ENCODE assay signal across 38 cellular contexts in genomic region chr1:115536279-115536816, GRCh38.
"Had no signal": no experiment of that assay in that cellular context is flagged by ENCODE, and none has a peak within 500 bp of the region (broad histone marks: within the 10 kb centered on the region; RNA-seq: fewer than 3 reads in every experiment).

No MANE protein-coding gene starts in this region.

- H3K36me3 ChIP-seq: adrenal gland had no signal

- ATAC-seq: activated naive CD4-positive, alpha-beta T cell treated with anti-CD3 and anti-CD28 coated beads, Interleukin-2, amount 50 U/mL, for 72 hours; activated T-cell treated with anti-CD3 and anti-CD28 coated beads, Interleukin-2, amount 50 U/mL, for 4 hours; body of pancreas had no signal

- H3K9me3 ChIP-seq: adrenal gland, body of pancreas had no signal

- H3K27ac ChIP-seq: adrenal gland, body of pancreas, PC-9, RWPE1, VCaP had no signal

- H3K27ac Mint-ChIP-seq: activated B cell treated with CpG ODN at 0.5 μM for 24 hours; activated CD4-positive, alpha-beta memory T cell treated with anti-CD3 and anti-CD28 coated beads for 36 hours; activated naive CD4-positive, alpha-beta T cell treated with anti-CD3 and anti-CD28 coated beads for 36 hours; activated naive CD4-positive, alpha-beta T cell treated with anti-CD3 and anti-CD28 coated beads, Interleukin-2, amount 50 U/mL, for 72 hours; activated T-helper 1 cell treated with anti-CD3 and anti-CD28 coated beads, Interleukin-12 subunit alpha, Interleukin-12 subunit beta, Interleukin-2, Interleukin-4 antibody, amounts not matched to agents 30 ng/mL and 10 ng/mL and 1 ng/mL, durations not matched to agents 14 hours and 24 hours and 36 hours had no signal

- H3K4me1 Mint-ChIP-seq: activated B cell treated with CpG ODN at 0.5 μM for 24 hours had no signal

- H3K36me3 Mint-ChIP-seq: activated CD4-positive, alpha-beta memory T cell treated with anti-CD3 and anti-CD28 coated beads for 36 hours; activated naive CD4-positive, alpha-beta T cell treated with anti-CD3 and anti-CD28 coated beads, Interleukin-2, amount 50 U/mL, for 72 hours had no signal

- H2AFZ ChIP-seq: PC-9 had no signal

- DNase-seq: activated B cell treated with CpG ODN at 0.5 μM for 24 hours; activated CD4-positive, alpha-beta memory T cell treated with anti-CD3 and anti-CD28 coated beads for 36 hours; activated CD4-positive, alpha-beta T cell treated with anti-CD3 and anti-CD28 coated beads for 4 hours; activated CD4-positive, alpha-beta T cell treated with anti-CD3 and anti-CD28 coated beads, Interleukin-2, amount 50 U/mL, for 1 hour; activated CD4-positive, CD25-positive, alpha-beta regulatory T cell treated with anti-CD3 and anti-CD28 coated beads, Interleukin-2, amount 50 U/mL, for 72 hours; activated CD8-positive, alpha-beta memory T cell treated with anti-CD3 and anti-CD28 coated beads, Interleukin-2, amount 50 U/mL, for 4 hours; activated gamma-delta T cell treated with Interleukin-2 at 50 U/mL for 16 hours; activated naive CD4-positive, alpha-beta T cell treated with anti-CD3 and anti-CD28 coated beads for 36 hours; activated T-cell treated with anti-CD3 and anti-CD28 coated beads for 4 hours; activated T-cell treated with anti-CD3 and anti-CD28 coated beads, Interleukin-2, amount 50 U/mL, for 4 hours; adrenal gland; body of pancreas; central memory CD4-positive, alpha-beta T cell; Kasumi-1; KBM-7; MM.1S; MV-4-11; NCI-H1092; NCI-H1436 treated with DMSO at 0.1 percent for 48 hours; NCI-H1694 treated with DMSO at 0.1 percent for 48 hours; NCI-H2029; NCI-H345; NCI-H510A; NCI-H526; NCI-H748 treated with DMSO at 0.1 percent for 48 hours; NK-92 treated with Interleukin-12 subunit alpha and Interleukin-12 subunit beta, amount 100 ng/mL, for 24 hours; PC-9; Right ventricle myocardium superior; SW 1271; T-helper 1 cell; T-helper 2 cell; T-helper 9 cell had no signal

- H3K4me2 ChIP-seq: PC-9 had no signal

- FAIRE-seq: astrocyte, RCC 7860 had no signal

- H3K4me1 ChIP-seq: adrenal gland, body of pancreas had no signal

- H3K4me3 Mint-ChIP-seq: activated B cell treated with CpG ODN at 0.5 μM for 24 hours; activated CD4-positive, alpha-beta memory T cell treated with anti-CD3 and anti-CD28 coated beads for 36 hours; activated naive CD4-positive, alpha-beta T cell treated with anti-CD3 and anti-CD28 coated beads for 36 hours; activated T-cell treated with anti-CD3 and anti-CD28 coated beads, Interleukin-2, amount 50 U/mL, for 4 hours; activated T-helper 1 cell treated with anti-CD3 and anti-CD28 coated beads, Interleukin-12 subunit alpha, Interleukin-12 subunit beta, Interleukin-2, Interleukin-4 antibody, amounts not matched to agents 30 ng/mL and 10 ng/mL and 1 ng/mL, durations not matched to agents 14 hours and 24 hours and 36 hours had no signal

- H3K4me3 ChIP-seq: adrenal gland, body of pancreas, PC-9 had no signal

- H3K9me3 Mint-ChIP-seq: activated naive CD4-positive, alpha-beta T cell treated with anti-CD3 and anti-CD28 coated beads for 36 hours; activated naive CD4-positive, alpha-beta T cell treated with anti-CD3 and anti-CD28 coated beads, Interleukin-2, amount 50 U/mL, for 72 hours; activated T-cell treated with anti-CD3 and anti-CD28 coated beads, Interleukin-2, amount 50 U/mL, for 4 hours; activated T-helper 1 cell treated with anti-CD3 and anti-CD28 coated beads, Interleukin-12 subunit alpha, Interleukin-12 subunit beta, Interleukin-2, Interleukin-4 antibody, amounts not matched to agents 30 ng/mL and 10 ng/mL and 1 ng/mL, durations not matched to agents 14 hours and 24 hours and 36 hours had no signal

- H3K27me3 ChIP-seq: adrenal gland, body of pancreas had no signal
